In the genomic region with DNA sequence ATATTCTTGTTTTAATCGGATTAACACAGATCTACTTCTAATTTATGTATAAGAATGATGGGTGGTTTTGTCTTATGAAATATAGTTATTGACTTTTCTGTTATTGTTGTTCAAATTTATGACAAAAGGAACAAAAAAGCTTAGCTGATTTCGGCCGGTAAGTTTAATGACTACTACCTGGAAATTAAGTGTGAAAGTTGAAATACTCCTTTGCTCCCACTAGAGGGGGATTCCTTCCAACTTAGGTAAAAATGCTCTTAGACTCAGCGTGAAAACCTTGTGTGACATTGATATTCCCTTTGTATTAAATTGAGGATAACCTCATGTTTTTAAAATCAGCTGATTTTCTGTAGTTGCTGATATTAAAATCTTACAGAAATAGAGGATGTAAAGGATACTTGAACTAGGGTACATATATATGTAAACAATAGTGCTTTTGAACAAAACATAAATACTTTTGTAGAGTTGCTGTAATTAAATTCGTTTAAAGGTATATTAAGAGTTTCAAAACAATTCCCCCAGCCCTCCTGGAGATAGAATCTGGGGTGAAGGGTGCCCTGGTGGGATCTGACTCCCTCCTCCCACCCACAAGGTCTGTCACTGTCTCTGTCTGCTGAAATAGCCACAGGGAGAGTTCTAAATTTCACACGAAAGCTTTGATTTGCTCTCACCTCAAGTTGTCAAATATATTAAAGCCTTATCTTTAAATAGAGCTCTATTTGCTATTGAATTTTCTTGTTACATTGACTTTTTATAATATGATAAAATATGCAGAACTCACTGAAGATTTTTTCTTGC, we compare ENCODE assay signal across 8 cellular contexts.
DNase-seq lines count a peak whose midpoint lies in the region; ATAC-seq and TF ChIP-seq lines count a peak whose summit lies in the region.

No MANE protein-coding gene starts in this region.

- H3K27ac ChIP-seq in OCI-LY1 (ENCODE audit: low read depth, low read length, poor library complexity, severe bottlenecking): no peak overlapping the region

- no peaks in the 10 kb centered on the region for H3F3A ChIP-seq in OCI-LY1 (ENCODE audit: insufficient read depth, low read length)

- peaks cover 53% of the 10 kb centered on the region for H3K79me2 ChIP-seq in OCI-LY1 (ENCODE audit: insufficient read depth, low read length)

- ATAC-seq in HG03378 (IDR thresholded peaks at IDR 0.05; ENCODE audit: unreplicated experiment): peak; percentile 51
- no peak for ATAC-seq in GM21825 (IDR thresholded peaks at IDR 0.05; ENCODE audit: unreplicated experiment)

- H3K9me3 ChIP-seq in OCI-LY1 (ENCODE audit: low read length): no peaks in the 10 kb centered on the region

- H3K9ac ChIP-seq in OCI-LY1 (ENCODE audit: low read length): no peak overlapping the region

- DNase-seq in DMS53 treated with DMSO at 0.1 percent for 48 hours (lab: John Stamatoyannopoulos, UW; ENCODE audit: unreplicated experiment) (peak; percentile 29), cardiac fibroblast (ENCODE audit: low read depth in 2 of 2) (peak; percentile 81 to 83), medulla oblongata (ENCODE audit: extremely low spot score) (peak; percentile 71), middle frontal gyrus (ENCODE audit: extremely low spot score, low spot score) (no peak)
- no peak for DNase-seq in stimulated activated CD4-positive, alpha-beta T cell treated with anti-CD3 and anti-CD28 coated beads, Interleukin-4, amount 100 ng/mL, for 24 hours

- peak overlapping the region; percentile 84; the same call in 1 of the 2 replicates for H3K4me2 ChIP-seq in OCI-LY1 (ENCODE audit: low read length)

- no peaks in the 10 kb centered on the region for H4K20me1 ChIP-seq in OCI-LY1 (ENCODE audit: insufficient read depth, low read length)

- TF ChIP-seq CTCF in OCI-LY1 (IDR thresholded peaks at IDR 0.05; ENCODE audit: low read length) (peak; percentile 73), cardiac fibroblast (IDR thresholded peaks at IDR 0.05; ENCODE audit: low read depth, low read length) (peak; percentile 63)

- no peak overlapping the region for H2AFZ ChIP-seq in OCI-LY1 (ENCODE audit: low read length)

- peaks cover 36% of the 10 kb centered on the region for H3K4me1 ChIP-seq in OCI-LY1 (ENCODE audit: insufficient read depth, low read length, severe bottlenecking)

- H3K4me3 ChIP-seq in OCI-LY1 (ENCODE audit: low read depth, low read length, poor library complexity, severe bottlenecking) (no peak overlapping the region), cardiac fibroblast (replicated peaks in 1 of 2; ENCODE audit: low read depth in 2 of 2, low read length in 2 of 2) (no peak overlapping the region)

- no peaks in the 10 kb centered on the region for H3K36me3 ChIP-seq in OCI-LY1 (ENCODE audit: insufficient read depth, low read length)

- H3K9me2 ChIP-seq in OCI-LY1 (ENCODE audit: low read depth, low read length): no peaks in the 10 kb centered on the region

- H3K27me3 ChIP-seq in OCI-LY1 (ENCODE audit: insufficient read depth, low read length): no peaks in the 10 kb centered on the region

Comparison
In these comparisons a context has a peak if more than half of its experiments do, and no peak if none do; other contexts are left out.
1. DNase-seq: peak in DMS53 treated with DMSO at 0.1 percent for 48 hours (single experiment), cardiac fibroblast (2 of 2) and medulla oblongata (single experiment); none in stimulated activated CD4-positive, alpha-beta T cell treated with anti-CD3 and anti-CD28 coated beads, Interleukin-4, amount 100 ng/mL, for 24 hours (single experiment) and middle frontal gyrus (single experiment).